ENCODE assay signal across 8 cellular contexts in the genomic region with DNA sequence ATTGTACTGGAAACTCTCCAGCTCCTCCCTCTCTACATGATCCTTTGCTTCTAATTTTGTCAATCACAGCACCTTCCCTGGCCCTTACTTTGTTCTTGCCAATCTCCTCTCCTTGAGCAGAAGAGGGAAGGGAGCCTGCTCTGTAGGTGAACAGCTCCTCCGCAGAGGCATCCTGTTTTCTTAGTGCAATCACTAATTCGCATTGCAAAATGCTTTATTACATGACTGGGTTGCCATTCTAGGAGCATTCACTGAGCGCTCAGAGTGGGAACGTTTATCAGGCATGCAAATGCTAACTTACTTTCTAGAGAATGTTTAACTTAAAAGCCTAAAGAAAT. TPM values are rescaled to one million over a fixed set of nuclear protein-coding genes. Genes with fewer than 3 reads are reported as not detected.
DNase-seq lines count a peak whose midpoint lies in the region; ATAC-seq, FAIRE-seq and TF ChIP-seq lines count a peak whose summit lies in the region.

No MANE protein-coding gene starts in this region.

- H3K36me3 ChIP-seq in CD8-positive, alpha-beta memory T cell (ENCODE audit: insufficient read depth, low read length): no peaks in the 10 kb centered on the region
- H3K36me3 ChIP-seq in astrocyte (ENCODE audit: insufficient read depth, low read length): no peaks in the 10 kb centered on the region

- peak overlapping the region; percentile 75 to 93 (median 80) for H3K4me3 Mint-ChIP-seq in CD8-positive, alpha-beta memory T cell
- H3K4me3 Mint-ChIP-seq in astrocyte (ENCODE audit: unreplicated experiment) (peak overlapping the region; percentile 21), mesothelial cell of epicardium (peak overlapping the region; percentile 63)

- CTCF ChIA-PET in CD8-positive, alpha-beta memory T cell (lab: Charles Lee): interaction anchor here (0.7 to 5.2 kb wide), 47 partner anchors 8 to 791 kb away, joined by 3 to 111 read pairs (median 4); partner anchors contain the start of genes DHX29, GPX8 and MTREX

- peak overlapping the region; percentile 71 for H2AFZ ChIP-seq in astrocyte (ENCODE audit: low read depth, low read length)

- TF ChIP-seq CTCF in astrocyte (IDR thresholded peaks at IDR 0.05; ENCODE audit: insufficient read depth, low read depth, low read length) (no peak), mesothelial cell of epicardium (IDR thresholded peaks at IDR 0.05; ENCODE audit: unreplicated experiment) (no peak)

- H3K27ac ChIP-seq in CD8-positive, alpha-beta memory T cell (ENCODE audit: low read depth, low read length): no peak overlapping the region
- no peak overlapping the region for H3K27ac ChIP-seq in astrocyte (ENCODE audit: low read depth, low read length)

- peaks cover 36% of the 10 kb centered on the region for H4K20me1 ChIP-seq in astrocyte (ENCODE audit: insufficient read depth, low read length)

- peaks cover 24 to 36% (median 35%) of the 10 kb centered on the region in 3 donors for H3K4me1 Mint-ChIP-seq in CD8-positive, alpha-beta memory T cell
- H3K4me1 Mint-ChIP-seq in astrocyte (ENCODE audit: low read depth, unreplicated experiment): peaks cover 32% of the 10 kb centered on the region
- peaks cover 48% of the 10 kb centered on the region for H3K4me1 Mint-ChIP-seq in mesothelial cell of epicardium

- no peaks in the 10 kb centered on the region for H3K9me3 Mint-ChIP-seq in CD8-positive, alpha-beta memory T cell
- H3K9me3 Mint-ChIP-seq in astrocyte (ENCODE audit: unreplicated experiment) (peaks cover 5% of the 10 kb centered on the region), mesothelial cell of epicardium (no peaks in the 10 kb centered on the region)

- no peaks in the 10 kb centered on the region for H3K27me3 Mint-ChIP-seq in CD8-positive, alpha-beta memory T cell
- no peaks in the 10 kb centered on the region for H3K27me3 Mint-ChIP-seq in astrocyte (ENCODE audit: low read depth, unreplicated experiment)
- no peaks in the 10 kb centered on the region for H3K27me3 Mint-ChIP-seq in mesothelial cell of epicardium (ENCODE audit: low read depth)

- H3K9ac ChIP-seq in astrocyte (ENCODE audit: low read length): peak overlapping the region; percentile 61

- no peaks in the 10 kb centered on the region for H3K9me3 ChIP-seq in CD8-positive, alpha-beta memory T cell (ENCODE audit: low read length)
- no peaks in the 10 kb centered on the region for H3K9me3 ChIP-seq in astrocyte (ENCODE audit: insufficient read depth, low read depth, low read length)

- ATAC-seq in HG02885 (IDR thresholded peaks at IDR 0.05; ENCODE audit: poor library complexity, unreplicated experiment): peak; percentile 10

- DNase-seq in CD8-positive, alpha-beta memory T cell: no peak
- DNase-seq in astrocyte (ENCODE audit: low read depth): no peak
- DNase-seq in mesothelial cell of epicardium (ENCODE audit: low spot score in 2 of 2, unreplicated experiment in 2 of 2): no peak
- DNase-seq in erythroblast (lab: John Stamatoyannopoulos, UW): no peak
- no peak for DNase-seq in SHP77 treated with DMSO at 0.1 percent for 48 hours (lab: John Stamatoyannopoulos, UW)
- no peak for DNase-seq in stimulated activated CD4-positive, alpha-beta T cell treated with anti-CD3 and anti-CD28 coated beads, Interleukin-4, amount 100 ng/mL, for 1 hour
- DNase-seq in activated CD4-positive, alpha-beta T cell treated with anti-CD3 and anti-CD28 coated beads for 4 hours: no peak

- H3K27me3 ChIP-seq in CD8-positive, alpha-beta memory T cell (ENCODE audit: insufficient read depth, low read length, poor library complexity, severe bottlenecking): no peaks in the 10 kb centered on the region
- no peaks in the 10 kb centered on the region for H3K27me3 ChIP-seq in astrocyte (ENCODE audit: insufficient read depth, low read length)

- POLR2A ChIA-PET in CD8-positive, alpha-beta memory T cell (lab: Charles Lee): interaction anchor here (0.6 to 1.9 kb wide), 4 partner anchors 153 to 790 kb away, joined by 4 to 9 read pairs (median 6); partner anchors contain the start of genes DHX29 and MTREX

- no peak for FAIRE-seq in astrocyte (lab: Jason Lieb, UNC)

- peak overlapping the region; percentile 90 for H3K4me2 ChIP-seq in astrocyte (ENCODE audit: low read length)

- H3K4me1 ChIP-seq in CD8-positive, alpha-beta memory T cell (ENCODE audit: insufficient read depth, low read length): peaks cover 34% of the 10 kb centered on the region
- peaks cover 54% of the 10 kb centered on the region for H3K4me1 ChIP-seq in astrocyte (ENCODE audit: insufficient read depth, low read length)

- peaks cover 0 to 19% (median 4%) of the 10 kb centered on the region in 3 donors for H3K36me3 Mint-ChIP-seq in CD8-positive, alpha-beta memory T cell
- H3K36me3 Mint-ChIP-seq in astrocyte (ENCODE audit: low read depth, unreplicated experiment) (peaks cover 8% of the 10 kb centered on the region), mesothelial cell of epicardium (no peaks in the 10 kb centered on the region)

- TF ChIP-seq POLR2A in erythroblast (IDR thresholded peaks at IDR 0.05; ENCODE audit: low read length): no peak

- H3K79me2 ChIP-seq in astrocyte (ENCODE audit: insufficient read depth, low read length): peaks cover 42% of the 10 kb centered on the region

- H3K4me3 ChIP-seq in CD8-positive, alpha-beta memory T cell (ENCODE audit: low read length): no peak overlapping the region
- peak overlapping the region; percentile 43 for H3K4me3 ChIP-seq in astrocyte (ENCODE audit: insufficient read depth, low read depth, low read length)

- peak overlapping the region in 4 of 8 donors; percentile 41 to 76 (median 56) for H3K27ac Mint-ChIP-seq in CD8-positive, alpha-beta memory T cell
- H3K27ac Mint-ChIP-seq in astrocyte (ENCODE audit: unreplicated experiment) (no peak overlapping the region), mesothelial cell of epicardium (no peak overlapping the region)

RNA-seq across cellular contexts. Expression of gene SNX18, which starts 0.4 kb away (rescaled TPM):
- 10 to 100 TPM; 21.5 to 23.9 TPM for total RNA-seq in CD8-positive, alpha-beta memory T cell
- 3.8 TPM for polyA plus RNA-seq in CD8-positive, alpha-beta memory T cell
- total RNA-seq in astrocyte (38.8 and 43.5 TPM in 2 replicates), mesothelial cell of epicardium (17.2 to 18.6 TPM (median 18.1 TPM) in 3 replicates)

Comparison
In these comparisons a context has a peak if more than half of its experiments do, and no peak if none do; other contexts are left out.
1. H3K4me3 Mint-ChIP-seq: peak in every context shown above with its lines; median percentile 80 in CD8-positive, alpha-beta memory T cell; 63 in mesothelial cell of epicardium; 21 in astrocyte.